Comparison of ENCODE assay signal across 10 cellular contexts in the genomic region with DNA sequence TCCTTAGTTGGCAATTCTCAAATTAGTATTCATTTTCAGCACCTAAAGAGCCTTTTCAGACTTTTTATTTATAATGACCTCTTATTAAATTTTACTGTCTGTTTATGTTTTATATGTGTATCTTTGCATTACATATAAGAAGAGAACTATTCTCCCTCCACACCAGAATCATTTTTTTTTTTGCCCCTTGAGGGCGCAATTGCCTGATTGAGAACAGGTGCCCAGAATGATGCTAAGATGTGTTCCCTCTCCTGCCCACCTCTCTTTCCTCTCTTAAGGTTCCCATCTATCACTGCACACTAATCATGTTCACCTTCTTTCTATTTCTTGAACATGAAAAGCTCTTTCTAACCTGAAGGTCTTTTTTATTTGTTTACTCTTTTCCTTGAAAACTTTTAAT. TPM values are rescaled to one million over a fixed set of nuclear protein-coding genes. Genes with fewer than 3 reads are reported as not detected.
DNase-seq lines count a peak whose midpoint lies in the region; ATAC-seq, FAIRE-seq and TF ChIP-seq lines count a peak whose summit lies in the region.
"Had no signal": no experiment of that assay in that cellular context is flagged by ENCODE, and none has a peak within 500 bp of the region (broad histone marks: within the 10 kb centered on the region; RNA-seq: fewer than 3 reads in every experiment).

No MANE protein-coding gene starts in this region.

- no peaks in the 10 kb centered on the region for H3K4me1 ChIP-seq in A549
- H3K4me1 ChIP-seq in adipocyte (ENCODE audit: control insufficient read depth, insufficient read depth, low read length): no peaks in the 10 kb centered on the region
- H3K4me1 ChIP-seq in prostate gland (replicated peaks): no peaks in the 10 kb centered on the region

- in situ Hi-C loops in G401 (cut with HindIII; ENCODE audit: low sequenced_read_pairs): no loop called here

- no peak for TF ChIP-seq POLR2A in A549 (IDR thresholded peaks at IDR 0.05; ENCODE audit: low read length)
- no peak for TF ChIP-seq POLR2A in prostate gland (IDR thresholded peaks at IDR 0.05)

- H3K4me2 ChIP-seq in A549: no peak overlapping the region

- intact Hi-C loops in prostate gland (cut with DNase I): no loop called here

- CTCF ChIA-PET in A549 (lab: Yijun Ruan, JAX): no interaction called here

- DNase-seq in A549 (ENCODE audit: low read depth in 1 of 2, low spot score in 1 of 2): peak in 1 of 2 experiments; percentile 7
- peak; percentile 42 for DNase-seq in Jurkat, Clone E6-1 (ENCODE audit: low read depth, low spot score)
- DNase-seq in adipocyte (ENCODE audit: low read depth): peak; percentile 58
- no peak for DNase-seq in activated T-cell treated with anti-CD3 and anti-CD28 coated beads for 4 hours
- DNase-seq in cerebellar cortex (ENCODE audit: low spot score): no peak
- no peak for DNase-seq in prostate gland (ENCODE audit: low spot score)
- no peak for DNase-seq in G401 (ENCODE audit: low spot score)
- DNase-seq: NCI-H774, nephron progenitor cell had no signal

- TF ChIP-seq CTCF in A549 (IDR thresholded peaks at IDR 0.05) (peak; percentile 28; the same call in 2 of the 3 replicates), prostate gland (IDR thresholded peaks at IDR 0.05) (no peak)

- H3K4me3 ChIP-seq in A549: no peak overlapping the region
- no peak overlapping the region for H3K4me3 ChIP-seq in Jurkat, Clone E6-1 (ENCODE audit: low read length)
- no peak overlapping the region for H3K4me3 ChIP-seq in adipocyte (ENCODE audit: low read length)
- no peak overlapping the region for H3K4me3 ChIP-seq in prostate gland

- peak; percentile 37 to 43; a peak in 4 of 5 replicates for TF ChIP-seq RAD21 in A549 (conservative IDR thresholded peaks at IDR 0.05 in 1 of 2, IDR thresholded peaks at IDR 0.05 in 1 of 2)

- ATAC-seq in A549 (no peak), GM18511 (IDR thresholded peaks at IDR 0.05; ENCODE audit: unreplicated experiment) (peak; percentile 72)

- H3K36me3 ChIP-seq in adipocyte (ENCODE audit: control insufficient read depth, insufficient read depth, low read length, severe bottlenecking) (no peaks in the 10 kb centered on the region), prostate gland (no peaks in the 10 kb centered on the region)

- no peaks in the 10 kb centered on the region for H3K9me3 ChIP-seq in A549
- H3K9me3 ChIP-seq in adipocyte (ENCODE audit: control insufficient read depth, low read length): no peaks in the 10 kb centered on the region
- H3K9me3 ChIP-seq in prostate gland: no peaks in the 10 kb centered on the region

- WGBS in A549 (ENCODE audit: missing lambda C conversion rate): 33% methylated on average over 1 of the region's 1 CpG
- WGBS in prostate gland: 56% methylated on average over 1 of the region's 1 CpG

- no peak overlapping the region for H3K27ac ChIP-seq in A549
- H3K27ac ChIP-seq in prostate gland: no peak overlapping the region

- no peak for FAIRE-seq in A549 (lab: Jason Lieb, UNC)

- no peak overlapping the region for H3K9ac ChIP-seq in adipocyte (ENCODE audit: low read length)

- H3K27me3 ChIP-seq in adipocyte (replicated peaks; ENCODE audit: control insufficient read depth, insufficient read depth, low read length) (no peaks in the 10 kb centered on the region), prostate gland (replicated peaks; ENCODE audit: insufficient read depth) (no peaks in the 10 kb centered on the region)

- TF ChIP-seq EP300 in A549 (IDR thresholded peaks at IDR 0.05): no peak

- POLR2A ChIA-PET in A549 (lab: Yijun Ruan, JAX): no interaction called here

TF ChIP-seq in A549, 52 proteins besides CTCF, POLR2A, EP300 and RAD21:
- TF ChIP-seq CHD2 (IDR thresholded peaks at IDR 0.05; ENCODE audit: low read length, partially characterized antibody): no peak
- TF ChIP-seq ATOH8 (CRISPR knock-in tag; IDR thresholded peaks at IDR 0.05; ENCODE audit: low read depth): no peak
- TF ChIP-seq BHLHE40 (IDR thresholded peaks at IDR 0.05; ENCODE audit: low read depth, low read length): no peak
- no peak for TF ChIP-seq KDM1A (IDR thresholded peaks at IDR 0.05; ENCODE audit: low read depth)
- peak; percentile 14; the same call in 1 of the 3 replicates for TF ChIP-seq SMC3 (IDR thresholded peaks at IDR 0.05)
- no peak for TF ChIP-seq GATA3 (IDR thresholded peaks at IDR 0.05; ENCODE audit: borderline replicate concordance)
- no peak for TF ChIP-seq HOXA7 (CRISPR knock-in tag; IDR thresholded peaks at IDR 0.05)
- TF ChIP-seq CEBPB (IDR thresholded peaks at IDR 0.05): no peak

RNA-seq across cellular contexts. Expression of gene ADAM29, which starts 44.2 kb away (rescaled TPM):
- polyA plus RNA-seq in A549 (2011; rRNA removed) (not detected in 2 replicates), A549 (2017; fragmentation: RNase III; extraction: RNeasy Plus Mini Kit Qiagen cat#74134 plus additional on column Dnase treatment) (not detected in 3 replicates)
- polyA plus RNA-seq in A549 (2012; cell fraction: cytosol; rRNA removed): not detected in 2 replicates
- not detected in 2 replicates for polyA plus RNA-seq in A549 (2012; cell fraction: nucleus; rRNA removed)
- not detected in 2 replicates for polyA minus RNA-seq in A549 (2011; rRNA and poly(A)+ RNA removed)
- not detected for polyA plus RNA-seq in Jurkat, Clone E6-1 (2012; ENCODE audit: insufficient read depth, insufficient read length)
- 1 to 10 TPM in 1 of 2 donors, under 1 TPM in 1; 0.64 to 5.3 TPM for total RNA-seq in prostate gland
- not detected in 2 replicates for total RNA-seq in G401 (2014; rRNA removed; shearing (Covaris generic))

RNA-seq across cellular contexts. Expression of gene GLRA3, which starts 44.9 kb away (rescaled TPM):
- polyA plus RNA-seq in A549 (2011; rRNA removed) (0.01 and 0.04 TPM in 2 replicates), A549 (2017; fragmentation: RNase III; extraction: RNeasy Plus Mini Kit Qiagen cat#74134 plus additional on column Dnase treatment) (0.01 TPM in 1 of 3 replicates, not detected in the others)
- not detected in 2 replicates for polyA plus RNA-seq in A549 (2012; cell fraction: cytosol; rRNA removed)
- not detected in 2 replicates for polyA plus RNA-seq in A549 (2012; cell fraction: nucleus; rRNA removed)
- polyA minus RNA-seq in A549 (2011; rRNA and poly(A)+ RNA removed): 0.17 TPM in 1 of 2 replicates, not detected in the other
- polyA plus RNA-seq in Jurkat, Clone E6-1 (2012; ENCODE audit: insufficient read depth, insufficient read length): not detected
- total RNA-seq in prostate gland: under 1 TPM in 1 of 2 donors, not detected in 1; 0.17 TPM
- not detected in 2 replicates for total RNA-seq in G401 (2014; rRNA removed; shearing (Covaris generic))

Comparison
In these comparisons a context has a peak if more than half of its experiments do, and no peak if none do; other contexts are left out.
1. DNase-seq: peak in Jurkat, Clone E6-1 (single experiment) and adipocyte (single experiment); none in activated T-cell treated with anti-CD3 and anti-CD28 coated beads for 4 hours (single experiment), cerebellar cortex (single experiment), prostate gland (single experiment) and G401 (single experiment).